ENCODE assay signal across 12 cellular contexts in genomic region chr19:46085888-46086287, GRCh38. TPM values are rescaled to one million over a fixed set of nuclear protein-coding genes. Genes with fewer than 3 reads are reported as not detected.
"Had no signal": no experiment of that assay in that cellular context is flagged by ENCODE, and none has a peak within 500 bp of the region (broad histone marks: within the 10 kb centered on the region; RNA-seq: fewer than 3 reads in every experiment).

No MANE protein-coding gene starts in this region.

- H3K27ac Mint-ChIP-seq: GM23338, H9, HFFc6 had no signal

- H3K4me3 ChIP-seq: GM23248, GM23338, HAP-1 had no signal

- DNase-seq: GM23248, GOT3, H7, H9, HCEC 1CT, HFFc6 had no signal

- H2AFZ ChIP-seq: GM23248, GM23338 had no signal

- H3K4me1 Mint-ChIP-seq: GM23338 had no signal

- H3K36me3 ChIP-seq: HAP-1 had no signal

- H3K4me1 ChIP-seq: HAP-1 had no signal

- FAIRE-seq: H1, H54 had no signal

- H3K4me2 ChIP-seq: GM23338 had no signal

- H3K27ac ChIP-seq: GM23248 had no signal

- ATAC-seq: GM23338, HCT116 had no signal

- H3K9me3 ChIP-seq: HAP-1 had no signal

- H3K4me3 Mint-ChIP-seq: GM23338, H9, HFFc6 had no signal

- H3K9ac ChIP-seq: GM23248 had no signal

RNA-seq across cellular contexts. Expression of gene IGFL3, which starts 38.6 kb away (rescaled TPM):
- total RNA-seq: GM23248, GM23338, H1, H7, H9, HFFc6 had no signal
- polyA plus RNA-seq: GM23248, GM23338 had no signal

RNA-seq across cellular contexts. Expression of gene IGFL4, which starts 45.1 kb away (rescaled TPM):
- total RNA-seq: GM23248, H4, H7, HFFc6 had no signal
- polyA plus RNA-seq: GM23248 had no signal
